In the genomic region with DNA sequence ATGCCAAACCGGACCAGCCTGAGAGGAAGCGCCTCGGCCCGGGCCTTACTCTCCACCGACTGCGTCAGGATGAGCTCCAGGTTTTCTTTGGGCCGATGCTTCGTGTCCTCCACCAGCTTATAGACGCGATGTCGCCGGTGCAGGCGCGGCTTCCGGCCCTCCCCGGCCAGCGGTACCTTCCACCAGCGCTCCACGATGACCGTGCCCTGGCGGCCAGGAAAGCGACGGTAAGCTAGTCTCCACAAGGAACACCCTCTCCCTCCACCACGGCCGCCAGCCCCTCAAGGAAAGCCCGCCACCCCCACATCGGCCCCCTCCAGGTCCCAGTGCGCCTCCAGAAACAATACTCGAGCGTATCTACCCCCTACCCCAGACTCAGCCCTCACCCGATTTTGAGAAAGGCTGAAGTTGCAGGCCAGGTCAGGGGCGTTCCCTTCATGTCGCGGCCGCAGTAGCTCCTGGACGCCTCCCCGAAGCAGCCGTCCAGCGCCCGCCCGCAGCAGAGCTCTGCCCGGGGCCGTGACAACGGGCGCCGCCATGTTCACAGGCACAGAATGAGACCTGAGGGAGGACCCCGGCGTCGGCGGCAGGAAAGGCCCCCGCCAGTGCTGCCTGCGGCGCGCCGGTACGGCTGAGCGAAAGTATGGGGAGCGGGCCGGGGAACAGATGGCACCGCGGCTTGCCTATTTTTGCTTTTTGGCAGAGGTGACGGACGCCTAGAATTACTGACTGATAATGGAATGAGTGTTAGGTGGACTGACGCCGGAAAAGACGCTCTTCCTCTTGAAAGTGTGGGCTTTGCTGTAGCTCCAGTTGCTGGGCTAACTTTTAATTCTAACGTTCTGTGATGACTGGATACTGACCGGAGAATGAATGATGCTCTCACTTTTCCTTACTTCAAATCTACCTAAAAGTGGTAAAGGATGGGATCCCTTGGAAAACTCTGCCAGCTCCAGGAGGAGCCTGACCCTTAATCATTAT, we compare ENCODE assay signal across 8 cellular contexts. TPM values are rescaled to one million over a fixed set of nuclear protein-coding genes. Genes with fewer than 3 reads are reported as not detected.
A peak's percentile ranks its signal among the peaks of the same experiment; 100 is the strongest.
DNase-seq lines count a peak whose midpoint lies in the region; ATAC-seq, FAIRE-seq and TF ChIP-seq lines count a peak whose summit lies in the region.

A gene (minus strand): TSS at position 556 of the 981 bp plus-strand sequence. CDS start 17 bp downstream, at position 539.

- H3K4me3 ChIP-seq in right atrium auricular region (peak within 1 kb of the TSS; percentile 69 to 86), prostate gland (peak within 1 kb of the TSS; percentile 55 to 83)

- H3K9me3 ChIP-seq in right atrium auricular region = no peaks in the 10 kb centered on the region
- H3K9me3 ChIP-seq in prostate gland = no peaks in the 10 kb centered on the region

- H3K4me1 ChIP-seq in right atrium auricular region = peaks cover 0 to 16% of the 10 kb centered on the region in 2 donors
- peaks cover 14% of the 10 kb centered on the region for H3K4me1 ChIP-seq in prostate gland (replicated peaks)

- FAIRE-seq in GM12891 (lab: Jason Lieb, UNC) = peak; percentile 89

- under 1% methylated on average over 68 of the region's 68 CpGs for WGBS in prostate gland

- intact Hi-C loops in T-helper 2 cell treated with Interferon-gamma antibody and Interleukin-4, amounts not matched to agents 100 ng/mL and 5 ng/mL, for 36 hours (cut with micrococcal nuclease) = loop anchor here (1.0 to 2.0 kb wide), 3 partner anchors 27 to 152 kb away; a partner anchor contains a TSS
- intact Hi-C loops in prostate gland (cut with DNase I) = no loop called here

- H3K36me3 ChIP-seq in right atrium auricular region (peaks cover 10% of the 10 kb centered on the region), prostate gland (no peaks in the 10 kb centered on the region)

- peak within 1 kb of the TSS; percentile 89 for H3K27ac ChIP-seq in angular gyrus (ENCODE audit: low read depth, low read length)
- H3K27ac ChIP-seq in right atrium auricular region = peak within 1 kb of the TSS; percentile 91 to 94
- H3K27ac ChIP-seq in prostate gland = peak within 1 kb of the TSS; percentile 81 to 92

- no peak for TF ChIP-seq CTCF in right atrium auricular region (IDR thresholded peaks at IDR 0.05)
- TF ChIP-seq CTCF in prostate gland (IDR thresholded peaks at IDR 0.05) = no peak

- no peaks in the 10 kb centered on the region for H3K27me3 ChIP-seq in right atrium auricular region
- H3K27me3 ChIP-seq in prostate gland (replicated peaks; ENCODE audit: insufficient read depth) = no peaks in the 10 kb centered on the region

- peak; percentile 94 for DNase-seq in GM12891 (ENCODE audit: insufficient read length, low spot score)
- peak; percentile 80 to 89 for DNase-seq in NCI-H187 (lab: John Stamatoyannopoulos, UW)
- DNase-seq in right atrium auricular region (ENCODE audit: low spot score) = peak; percentile 79
- peak; percentile 74 for DNase-seq in prostate gland (ENCODE audit: low spot score)
- peak; percentile 83 for DNase-seq in ureter (ENCODE audit: low spot score)

- ATAC-seq in HG02852 (IDR thresholded peaks at IDR 0.05; ENCODE audit: unreplicated experiment) = peak; percentile 94

- TF ChIP-seq POLR2A in GM12891 (IDR thresholded peaks at IDR 0.05; ENCODE audit: low read depth, low read length) = peak; percentile 78
- peak; percentile 35 for TF ChIP-seq POLR2A in prostate gland (IDR thresholded peaks at IDR 0.05)

TF ChIP-seq in GM12891, 5 proteins besides CTCF, POLR2A, EP300 and RAD21:
- TF ChIP-seq POLR2AphosphoS5 (IDR thresholded peaks at IDR 0.05; ENCODE audit: low read depth, low read length) = peak; percentile 77
- peak; percentile 22 for TF ChIP-seq PAX5 (IDR thresholded peaks at IDR 0.05; ENCODE audit: insufficient read depth, low read length, severe bottlenecking)
- TF ChIP-seq POU2F2 (IDR thresholded peaks at IDR 0.05; ENCODE audit: low read depth, low read length) = peak; percentile 29; the same call in 1 of the 2 replicates
- TF ChIP-seq TAF1 (IDR thresholded peaks at IDR 0.05; ENCODE audit: low read depth, low read length) = peak; percentile 75
- no peak for TF ChIP-seq SPI1 (IDR thresholded peaks at IDR 0.05; ENCODE audit: low read depth, low read length)

RNA-seq across cellular contexts. Expression of the gene that starts here (rescaled TPM):
- polyA plus RNA-seq in GM12891 (2012; ENCODE audit: low read depth, missing spikeins) = 81.7 TPM
- 108 and 112 TPM in 2 replicates for total RNA-seq in T-helper 2 cell treated with Interferon-gamma antibody and Interleukin-4, amounts not matched to agents 100 ng/mL and 5 ng/mL, for 36 hours
- total RNA-seq in right atrium auricular region = 10 to 100 TPM; 32.7 to 38.9 TPM
- total RNA-seq in prostate gland = 10 to 100 TPM; 47.9 to 80.1 TPM
- 66.1 TPM for total RNA-seq in ureter

Comparison
In these comparisons a context has a peak if more than half of its experiments do, and no peak if none do; other contexts are left out.
1. Peak in every context shown above with its lines: DNase-seq, ATAC-seq, H3K4me3 ChIP-seq and H3K27ac ChIP-seq.